ENCODE assay signal across 22 cellular contexts in genomic region chr10:95265572-95265971, GRCh38. TPM values are rescaled to one million over a fixed set of nuclear protein-coding genes. Genes with fewer than 3 reads are reported as not detected.
A peak's percentile ranks its signal among the peaks of the same experiment; 100 is the strongest.
DNase-seq lines count a peak whose midpoint lies in the region; ATAC-seq and TF ChIP-seq lines count a peak whose summit lies in the region.
"Had no signal": no experiment of that assay in that cellular context is flagged by ENCODE, and none has a peak within 500 bp of the region (broad histone marks: within the 10 kb centered on the region; RNA-seq: fewer than 3 reads in every experiment).

No MANE protein-coding gene starts in this region.

- H3K9me2 ChIP-seq in hepatocyte (replicated peaks; ENCODE audit: insufficient read depth): no peaks in the 10 kb centered on the region

- WGBS in hepatocyte (ENCODE audit: low lambda C conversion rate, missing lambda C conversion rate): 93% methylated on average over 8 of the region's 8 CpGs
- 98% methylated on average over 8 of the region's 8 CpGs for WGBS in smooth muscle cell (ENCODE audit: low lambda C conversion rate)

- H3K9me3 ChIP-seq in HEK293 (ENCODE audit: control insufficient read depth, insufficient read depth, low read depth, low read length) (no peaks in the 10 kb centered on the region), hepatocyte (ENCODE audit: low read depth) (no peaks in the 10 kb centered on the region), smooth muscle cell (replicated peaks; ENCODE audit: low read depth) (no peaks in the 10 kb centered on the region)
- H3K9me3 ChIP-seq: pancreas, tibial nerve had no signal

- H3F3A ChIP-seq in smooth muscle cell (ENCODE audit: low read depth): peaks cover 42% of the 10 kb centered on the region

- H3K79me2 ChIP-seq in hepatocyte: peaks cover 21% of the 10 kb centered on the region
- H3K79me2 ChIP-seq in smooth muscle cell (ENCODE audit: low read depth): peaks cover 13% of the 10 kb centered on the region

- H4K20me1 ChIP-seq in hepatocyte (ENCODE audit: insufficient read depth, poor library complexity, severe bottlenecking) (no peaks in the 10 kb centered on the region), smooth muscle cell (ENCODE audit: low read depth) (no peaks in the 10 kb centered on the region)

- POLR2A ChIA-PET in HEK293 (lab: Yijun Ruan, JAX): interaction anchor here (0.6 to 1.3 kb wide), 2 partner anchors 19 to 333 kb away, joined by 3 to 5 read pairs; no protein-coding TSS in a partner anchor
- POLR2A ChIA-PET in RWPE1 (lab: Yijun Ruan, JAX; ENCODE audit: low non-redundant PET): interaction anchor here (0.7 kb wide), 1 partner anchor 23 kb away, joined by 5 read pairs; no protein-coding TSS in a partner anchor

- CTCF ChIA-PET in HEK293 (lab: Yijun Ruan, JAX): interaction anchor here (1.0 to 2.2 kb wide), 3 partner anchors 15 to 98 kb away, joined by 4 to 11 read pairs (median 7); no protein-coding TSS in a partner anchor
- CTCF ChIA-PET in RWPE1 (lab: Yijun Ruan, JAX): interaction anchor here (0.5 kb wide), 1 partner anchor 18 kb away, joined by 3 read pairs; no protein-coding TSS in a partner anchor

- H3K4me2 ChIP-seq in hepatocyte: no peak overlapping the region
- no peak overlapping the region for H3K4me2 ChIP-seq in smooth muscle cell

- H3K27ac ChIP-seq in HEK293 (ENCODE audit: extremely low read depth, low read depth, low read length): no peak overlapping the region
- peak overlapping the region; percentile 68 for H3K27ac ChIP-seq in RWPE1
- H3K27ac ChIP-seq in hepatocyte: peak overlapping the region; percentile 94
- H3K27ac ChIP-seq in smooth muscle cell (ENCODE audit: low read depth): peak overlapping the region; percentile 100

- H2AFZ ChIP-seq in hepatocyte (no peak overlapping the region), smooth muscle cell (ENCODE audit: low read depth) (no peak overlapping the region)

- DNase-seq in RWPE1 (ENCODE audit: low spot score): no peak
- DNase-seq in hepatocyte (ENCODE audit: low spot score): no peak
- no peak for DNase-seq in smooth muscle cell (lab: John Stamatoyannopoulos, UW; ENCODE audit: unreplicated experiment)
- no peak for DNase-seq in amygdala (lab: John Stamatoyannopoulos, UW)
- no peak for DNase-seq in activated naive CD4-positive, alpha-beta T cell treated with Interleukin-2 at 50 U/mL for 16 hours
- DNase-seq: activated CD4-positive, alpha-beta T cell treated with anti-CD3 and anti-CD28 coated beads, Interleukin-2, amount 50 U/mL, for 4 hours; activated CD4-positive, CD25-positive, alpha-beta regulatory T cell; CD4-positive, alpha-beta T cell; DMS153; left colon; NCI-H1105 treated with DMSO at 0.1 percent for 48 hours; NCI-H2029; NCI-H69; nephron progenitor cell; pancreas; stimulated activated CD4-positive, alpha-beta T cell treated with anti-CD3 and anti-CD28 coated beads, Interleukin-15, amount 100 ng/mL, for 24 hours; T-helper 9 cell had no signal

- H3K4me1 ChIP-seq in HEK293 (ENCODE audit: control insufficient read depth, insufficient read depth, low read length): peaks cover 16% of the 10 kb centered on the region
- peaks cover 49% of the 10 kb centered on the region for H3K4me1 ChIP-seq in hepatocyte (ENCODE audit: insufficient read depth)
- H3K4me1 ChIP-seq in smooth muscle cell (ENCODE audit: low read depth): peaks cover 45% of the 10 kb centered on the region

- H3K36me3 ChIP-seq in HEK293 (ENCODE audit: control insufficient read depth in 2 of 2, insufficient read depth in 1 of 2, low read length in 2 of 2): peaks cover 17 to 53% of the 10 kb centered on the region in 2 experiments
- no peaks in the 10 kb centered on the region for H3K36me3 ChIP-seq in hepatocyte (replicated peaks; ENCODE audit: insufficient read depth, low read depth)
- no peaks in the 10 kb centered on the region for H3K36me3 ChIP-seq in smooth muscle cell (ENCODE audit: low read depth)

- H3K9ac ChIP-seq in smooth muscle cell (ENCODE audit: low read depth): no peak overlapping the region

- no peak overlapping the region for H3K4me3 ChIP-seq in HEK293 (ENCODE audit: low read depth, low read length)
- no peak overlapping the region for H3K4me3 ChIP-seq in hepatocyte
- H3K4me3 ChIP-seq in smooth muscle cell: no peak overlapping the region
- H3K4me3 ChIP-seq: pancreas, tibial nerve had no signal

- H3K27me3 ChIP-seq in hepatocyte: no peaks in the 10 kb centered on the region
- H3K27me3 ChIP-seq in smooth muscle cell (ENCODE audit: low read depth): no peaks in the 10 kb centered on the region
- H3K27me3 ChIP-seq: pancreas, tibial nerve had no signal

- TF ChIP-seq CTCF in HEK293 (tag by site-specific recombination; IDR thresholded peaks at IDR 0.05): no peak
- TF ChIP-seq CTCF in RWPE1 (conservative IDR thresholded peaks at IDR 0.05; ENCODE audit: low read depth): no peak
- TF ChIP-seq CTCF in hepatocyte (IDR thresholded peaks at IDR 0.05; ENCODE audit: poor library complexity): no peak
- no peak for TF ChIP-seq CTCF in smooth muscle cell (IDR thresholded peaks at IDR 0.05; ENCODE audit: borderline replicate concordance, insufficient read depth, poor library complexity, severe bottlenecking)

- ATAC-seq in GM18498 (IDR thresholded peaks at IDR 0.05; ENCODE audit: unreplicated experiment) (no peak), HG02798 (IDR thresholded peaks at IDR 0.05; ENCODE audit: poor library complexity, unreplicated experiment) (no peak)
- ATAC-seq: left colon, sciatic nerve had no signal

TF ChIP-seq in HEK293, 187 proteins besides CTCF, POLR2A, EP300 and RAD21:
- TF ChIP-seq GLIS1 (tag by site-specific recombination; IDR thresholded peaks at IDR 0.05) (no peak), ZFP37 (tag by site-specific recombination; IDR thresholded peaks at IDR 0.05) (no peak), ZNF530 (tag by site-specific recombination; IDR thresholded peaks at IDR 0.05; ENCODE audit: low read depth) (no peak), ZNF600 (tag by site-specific recombination; IDR thresholded peaks at IDR 0.05) (0 out of 2 replicates have a peak, but pooled peaks have one; percentile 25), ZNF121 (tag by site-specific recombination; IDR thresholded peaks at IDR 0.05) (peak; percentile 66; the same call in 1 of the 2 replicates)
- TF ChIP-seq, protein P1, sequence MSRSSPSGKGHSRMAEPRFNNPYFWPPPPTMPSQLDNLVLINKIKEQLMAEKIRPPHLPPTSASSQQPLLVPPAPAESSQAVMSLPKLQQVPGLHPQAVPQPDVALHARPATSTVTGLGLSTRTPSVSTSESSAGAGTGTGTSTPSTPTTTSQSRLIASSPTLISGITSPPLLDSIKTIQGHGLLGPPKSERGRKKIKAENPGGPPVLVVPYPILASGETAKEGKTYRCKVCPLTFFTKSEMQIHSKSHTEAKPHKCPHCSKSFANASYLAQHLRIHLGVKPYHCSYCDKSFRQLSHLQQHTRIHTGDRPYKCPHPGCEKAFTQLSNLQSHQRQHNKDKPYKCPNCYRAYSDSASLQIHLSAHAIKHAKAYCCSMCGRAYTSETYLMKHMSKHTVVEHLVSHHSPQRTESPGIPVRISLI (tag by site-specific recombination; IDR thresholded peaks at IDR 0.05): 0 out of 2 replicates have a peak, but pooled peaks have one; percentile 43

RNA-seq across cellular contexts. Expression of gene PDLIM1, which starts 25.2 kb away (rescaled TPM):
- total RNA-seq in hepatocyte (58.2 and 61.0 TPM in 2 replicates), smooth muscle cell (72.4 and 102 TPM in 2 replicates)
- polyA plus RNA-seq in hepatocyte (176 TPM in 2 replicates), smooth muscle cell (187 and 318 TPM in 2 replicates)
